In genomic region chrX:115054876-115055275, GRCh38 we compare ENCODE assay signal across 22 cellular contexts. TPM values are rescaled to one million over a fixed set of nuclear protein-coding genes. Genes with fewer than 3 reads are reported as not detected.
DNase-seq lines count a peak whose midpoint lies in the region; ATAC-seq, FAIRE-seq and TF ChIP-seq lines count a peak whose summit lies in the region.
"Had no signal": no experiment of that assay in that cellular context is flagged by ENCODE, and none has a peak within 500 bp of the region (broad histone marks: within the 10 kb centered on the region; RNA-seq: fewer than 3 reads in every experiment).

No MANE protein-coding gene starts in this region.

- no peak overlapping the region for H3K14ac ChIP-seq in IMR-90 (replicated peaks; ENCODE audit: low read depth, low read length)

- H4K20me1 ChIP-seq in IMR-90 (ENCODE audit: insufficient read depth, low read length) (no peaks in the 10 kb centered on the region), astrocyte (ENCODE audit: insufficient read depth, low read length) (no peaks in the 10 kb centered on the region)
- H4K20me1 ChIP-seq: BLaER1 had no signal

- H3K27me3 ChIP-seq in IMR-90 (ENCODE audit: control insufficient read depth, insufficient read depth, low read length) (no peaks in the 10 kb centered on the region), astrocyte (ENCODE audit: insufficient read depth, low read length) (no peaks in the 10 kb centered on the region)

- H3K4ac ChIP-seq in IMR-90 (ENCODE audit: low read depth, low read length): no peak overlapping the region

- H2BK5ac ChIP-seq in IMR-90 (ENCODE audit: low read depth, low read length, poor library complexity, severe bottlenecking): no peak overlapping the region

- H2BK120ac ChIP-seq in IMR-90 (ENCODE audit: low read depth, low read length): 0 out of 2 replicates have a peak overlapping the region, but pooled peaks have one; percentile 38

- H2BK20ac ChIP-seq in IMR-90 (ENCODE audit: low read depth, low read length): peak overlapping the region; percentile 31; the same call in 1 of the 2 replicates

- ATAC-seq in IMR-90 (ENCODE audit: low read depth): no peak
- no peak for ATAC-seq in GM21515 (IDR thresholded peaks at IDR 0.05; ENCODE audit: unreplicated experiment)
- ATAC-seq: CD8-positive, alpha-beta T cell; GM12878 had no signal

- BruUV-seq in IMR-90 (replicated peaks; lab: Mats Ljungman, UMichigan): no TSS peak

- peak overlapping the region; percentile 80; the same call in 1 of the 2 replicates for H3K18ac ChIP-seq in IMR-90 (ENCODE audit: low read depth, low read length)

- no peak overlapping the region for H3K4me3 ChIP-seq in IMR-90 (ENCODE audit: insufficient read depth, low read depth, low read length)
- no peak overlapping the region for H3K4me3 ChIP-seq in astrocyte (ENCODE audit: insufficient read depth, low read depth, low read length)
- no peak overlapping the region for H3K4me3 ChIP-seq in epithelial cell of esophagus (ENCODE audit: low read length)
- H3K4me3 ChIP-seq: BLaER1, GM12878, HAP-1 had no signal

- H3K4me1 Mint-ChIP-seq in astrocyte (ENCODE audit: low read depth, unreplicated experiment): no peaks in the 10 kb centered on the region
- H3K4me1 Mint-ChIP-seq: CD4-positive, CD25-positive, alpha-beta regulatory T cell had no signal

- H4K5ac ChIP-seq in IMR-90 (ENCODE audit: low read depth, low read length): no peak overlapping the region

- no peaks in the 10 kb centered on the region for H3K9me3 Mint-ChIP-seq in astrocyte (ENCODE audit: unreplicated experiment)
- H3K9me3 Mint-ChIP-seq: HFFc6 had no signal

- H3K4me3 Mint-ChIP-seq in astrocyte (ENCODE audit: unreplicated experiment): no peak overlapping the region
- H3K4me3 Mint-ChIP-seq: CD4-positive, CD25-positive, alpha-beta regulatory T cell; CD8-positive, alpha-beta T cell; HFFc6 had no signal

- TF ChIP-seq CTCF in IMR-90 (conservative IDR thresholded peaks at IDR 0.05; ENCODE audit: low read depth, low read length) (no peak), astrocyte (IDR thresholded peaks at IDR 0.05; ENCODE audit: insufficient read depth, low read depth, low read length) (no peak), epithelial cell of esophagus (IDR thresholded peaks at IDR 0.05; ENCODE audit: insufficient read depth, low read depth, low read length, missing control alignments) (no peak)

- no peak overlapping the region for H2AK9ac ChIP-seq in IMR-90 (replicated peaks; ENCODE audit: low read depth, low read length, poor library complexity)

- no peak overlapping the region for H3K56ac ChIP-seq in IMR-90 (ENCODE audit: extremely low read depth, insufficient read depth, low read length)

- H3K9ac ChIP-seq in IMR-90 (ENCODE audit: low read depth, low read length): no peak overlapping the region
- no peak overlapping the region for H3K9ac ChIP-seq in astrocyte (ENCODE audit: low read length)
- H3K9ac ChIP-seq: BLaER1 had no signal

- peak; percentile 98 for FAIRE-seq in astrocyte (lab: Jason Lieb, UNC)
- FAIRE-seq: GM12878, GM19239, H54 had no signal

- H3K27ac Mint-ChIP-seq in astrocyte (ENCODE audit: unreplicated experiment): no peak overlapping the region
- H3K27ac Mint-ChIP-seq: CD4-positive, CD25-positive, alpha-beta regulatory T cell; CD8-positive, alpha-beta T cell; HFFc6 had no signal

- 0 out of 2 replicates have a peak, but pooled peaks cover 4% of the 10 kb centered on the region for H3K9me1 ChIP-seq in IMR-90 (ENCODE audit: insufficient read depth, low read length)

- H3K79me1 ChIP-seq in IMR-90 (ENCODE audit: low read depth in 1 of 2, low read length in 2 of 2): no peaks in the 10 kb centered on the region

- H3K27me3 Mint-ChIP-seq in astrocyte (ENCODE audit: low read depth, unreplicated experiment): no peaks in the 10 kb centered on the region
- H3K27me3 Mint-ChIP-seq: CD4-positive, CD25-positive, alpha-beta regulatory T cell had no signal

- H3K4me1 ChIP-seq in IMR-90 (ENCODE audit: control insufficient read depth, insufficient read depth, low read length): peaks cover 2% of the 10 kb centered on the region; the same call in 1 of the 2 replicates
- peaks cover 4% of the 10 kb centered on the region for H3K4me1 ChIP-seq in astrocyte (ENCODE audit: insufficient read depth, low read length)
- H3K4me1 ChIP-seq: BLaER1, Caco-2, HAP-1 had no signal

- intact Hi-C loops in IMR-90 (cut with micrococcal nuclease): no loop called here

- no peak overlapping the region for H3K23ac ChIP-seq in IMR-90 (ENCODE audit: low read depth, low read length)

- H2AFZ ChIP-seq in IMR-90 (replicated peaks; ENCODE audit: low read length, poor library complexity) (no peak overlapping the region), astrocyte (ENCODE audit: low read depth, low read length) (no peak overlapping the region)

- WGBS in IMR-90 (ENCODE audit: extremely low coverage in 2 of 2, insufficient read length in 1 of 2), 2 experiments: 71% methylated on average over 2 of the region's 3 CpGs; no CpG with 5 or more reads in 1 of the 2 experiments

- CTCF ChIA-PET in IMR-90 (lab: Yijun Ruan, JAX): no interaction called here

- H2BK15ac ChIP-seq in IMR-90 (ENCODE audit: low read depth, low read length): no peak overlapping the region

- H4K8ac ChIP-seq in IMR-90 (ENCODE audit: low read depth in 2 of 2, low read length in 2 of 2): peak overlapping the region in 1 of 2 experiments; percentile 62; a peak in 1 of 4 replicates

- H3K9me3 ChIP-seq in IMR-90 (ENCODE audit: control insufficient read depth, insufficient read depth, low read length): no peaks in the 10 kb centered on the region
- no peaks in the 10 kb centered on the region for H3K9me3 ChIP-seq in astrocyte (ENCODE audit: insufficient read depth, low read depth, low read length)
- H3K9me3 ChIP-seq: BLaER1, Caco-2, HAP-1 had no signal

- no peak for TF ChIP-seq POLR2A in IMR-90 (IDR thresholded peaks at IDR 0.05; ENCODE audit: low read depth, low read length)

- in situ Hi-C loops in IMR-90 (cut with MboI; ENCODE audit: low sequenced_read_pairs): no loop called here

- H3K27ac ChIP-seq in IMR-90 (ENCODE audit: insufficient read depth, low read length) (no peak overlapping the region), astrocyte (ENCODE audit: low read depth, low read length) (no peak overlapping the region)
- H3K27ac ChIP-seq: BLaER1, C4-2B had no signal

- no peak for DNase-seq in IMR-90
- DNase-seq in astrocyte (ENCODE audit: low read depth): no peak
- DNase-seq in epithelial cell of esophagus (ENCODE audit: low read depth): peak; percentile 58
- DNase-seq in iris pigment epithelial cell (ENCODE audit: low read depth): peak; percentile 8
- DNase-seq in mesenteric fat pad (ENCODE audit: low spot score): no peak
- no peak for DNase-seq in hypothalamus (lab: John Stamatoyannopoulos, UW)
- DNase-seq: Caco-2; CD4-positive, CD25-positive, alpha-beta regulatory T cell; CD8-positive, alpha-beta T cell; DMS153; DND-41; EL; GDM1; GOT3; HFFc6 had no signal

- no peak for TF ChIP-seq RAD21 in IMR-90 (IDR thresholded peaks at IDR 0.05; ENCODE audit: low read length)

- H3K4me2 ChIP-seq in IMR-90 (ENCODE audit: low read depth, low read length) (no peak overlapping the region), astrocyte (ENCODE audit: low read length) (no peak overlapping the region)
- H3K4me2 ChIP-seq: BLaER1 had no signal

- H3K79me2 ChIP-seq in astrocyte (ENCODE audit: insufficient read depth, low read length): no peaks in the 10 kb centered on the region

- no peaks in the 10 kb centered on the region for H3K36me3 Mint-ChIP-seq in astrocyte (ENCODE audit: low read depth, unreplicated experiment)
- H3K36me3 Mint-ChIP-seq: CD4-positive, CD25-positive, alpha-beta regulatory T cell; CD8-positive, alpha-beta T cell had no signal

- POLR2A ChIA-PET in IMR-90 (lab: Charles Lee; ENCODE audit: unreplicated experiment): no interaction called here

- no peaks in the 10 kb centered on the region for H3K36me3 ChIP-seq in IMR-90 (ENCODE audit: control insufficient read depth, insufficient read depth, low read length)
- no peaks in the 10 kb centered on the region for H3K36me3 ChIP-seq in astrocyte (ENCODE audit: insufficient read depth, low read length)
- H3K36me3 ChIP-seq: BLaER1, HAP-1 had no signal

- dilution Hi-C loops in IMR-90 (cut with HindIII; ENCODE audit: low sequenced_read_pairs, unreplicated experiment): no loop called here

- H4K91ac ChIP-seq in IMR-90 (ENCODE audit: insufficient read depth, low read depth, low read length): no peak overlapping the region

- no peak overlapping the region for H2AK5ac ChIP-seq in IMR-90 (ENCODE audit: low read depth, low read length)

TF ChIP-seq in IMR-90, 13 proteins besides CTCF, POLR2A, EP300 and RAD21:
- no peak for TF ChIP-seq NFE2L2 (IDR thresholded peaks at IDR 0.05; ENCODE audit: low read depth, low read length)

RNA-seq across cellular contexts. Expression of gene IL13RA2, which starts 37.5 kb away (rescaled TPM):
- total RNA-seq in IMR-90 (2012; rRNA removed): under 0.01 and 0.28 TPM in 2 replicates
- 0.10 and 0.14 TPM in 2 replicates for polyA plus RNA-seq in IMR-90 (2012; rRNA removed)
- not detected in 2 replicates for polyA plus RNA-seq in IMR-90 (2012; cell fraction: cytosol; rRNA removed)
- polyA plus RNA-seq in IMR-90 (2012; cell fraction: nucleus; rRNA removed; ENCODE audit: low replicate concordance): not detected in 2 replicates
- total RNA-seq in astrocyte: not detected in 2 replicates
- not detected for total RNA-seq in mesenteric fat pad
- total RNA-seq: Caco-2; CD4-positive, CD25-positive, alpha-beta regulatory T cell; CD8-positive, alpha-beta T cell; GM12878 had no signal
- polyA plus RNA-seq: CD4-positive, CD25-positive, alpha-beta regulatory T cell had no signal

Comparison
In these comparisons a context has a peak if more than half of its experiments do, and no peak if none do; other contexts are left out.
1. DNase-seq: peak in epithelial cell of esophagus (single experiment) and iris pigment epithelial cell (single experiment); none in IMR-90 (single experiment), astrocyte (single experiment), mesenteric fat pad (single experiment) and hypothalamus (0 of 51).